ENCODE assay signal across 9 cellular contexts in the genomic region with DNA sequence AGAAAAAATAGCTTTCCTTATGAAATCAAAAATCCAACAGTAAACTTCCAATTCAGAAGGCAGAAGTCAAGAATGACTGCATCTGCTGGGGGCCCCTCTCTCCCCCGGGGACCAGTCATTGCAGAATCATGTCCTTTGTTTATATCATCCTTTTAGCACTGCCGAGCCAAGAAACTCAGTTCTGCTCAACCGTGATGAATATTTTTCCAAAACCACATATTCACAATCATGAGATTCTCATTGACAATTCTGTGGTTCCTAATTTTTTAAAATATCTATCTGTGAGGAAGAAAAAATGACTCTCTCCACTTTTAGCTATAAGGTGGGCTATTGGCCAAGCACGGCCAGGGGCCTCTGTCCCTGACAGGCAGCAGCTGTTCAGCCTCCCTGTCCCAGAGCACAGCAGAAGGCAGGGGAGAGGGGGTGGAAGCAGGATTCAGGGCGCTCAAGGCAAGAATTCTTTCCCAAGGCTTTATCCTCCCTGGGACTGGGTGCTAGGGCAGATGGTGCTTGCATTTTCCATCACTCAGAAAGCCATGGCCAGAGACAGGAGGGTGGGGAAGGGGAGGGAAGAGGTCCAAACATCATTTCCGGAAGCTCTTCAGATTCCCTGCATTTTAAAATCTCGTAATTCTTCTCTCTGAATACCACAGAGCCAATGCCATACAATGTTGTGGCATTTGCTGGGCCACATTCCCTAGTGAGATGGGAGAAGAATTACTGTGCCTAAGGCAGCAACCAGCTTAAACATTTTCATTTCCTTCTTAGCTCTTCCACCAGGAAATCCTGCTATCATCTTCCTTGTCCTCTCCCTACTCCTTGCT.
DNase-seq lines count a peak whose midpoint lies in the region; ATAC-seq and TF ChIP-seq lines count a peak whose summit lies in the region.
"Had no signal": no experiment of that assay in that cellular context is flagged by ENCODE, and none has a peak within 500 bp of the region (broad histone marks: within the 10 kb centered on the region; RNA-seq: fewer than 3 reads in every experiment).

No MANE protein-coding gene starts in this region.

- intact Hi-C loops in cardiac septum (cut with DNase I) = no loop called here

- no peak for TF ChIP-seq CTCF in WTC11 (IDR thresholded peaks at IDR 0.05)
- TF ChIP-seq CTCF in fibroblast of the aortic adventitia (IDR thresholded peaks at IDR 0.05; ENCODE audit: insufficient read depth, low read length) = no peak
- no peak for TF ChIP-seq CTCF in smooth muscle cell (IDR thresholded peaks at IDR 0.05; ENCODE audit: borderline replicate concordance, insufficient read depth, poor library complexity, severe bottlenecking)

- POLR2A ChIA-PET in WTC11 (lab: Charles Lee) = no interaction called here

- H3K4me3 ChIP-seq in fibroblast of the aortic adventitia (ENCODE audit: low read depth, low read length) = no peak overlapping the region
- H3K4me3 ChIP-seq in smooth muscle cell = no peak overlapping the region

- peaks cover 3% of the 10 kb centered on the region; the same call in 1 of the 2 replicates for H3K36me3 Mint-ChIP-seq in WTC11

- peaks cover 22% of the 10 kb centered on the region for H3K9me3 Mint-ChIP-seq in WTC11

- peak; percentile 89 for DNase-seq in HCEC 1CT
- no peak for DNase-seq in WTC11 (ENCODE audit: low spot score)
- DNase-seq in fibroblast of the aortic adventitia (ENCODE audit: low read depth) = peak; percentile 22
- DNase-seq in smooth muscle cell (lab: John Stamatoyannopoulos, UW; ENCODE audit: unreplicated experiment) = no peak
- no peak for DNase-seq in cardiac septum (ENCODE audit: low spot score)
- DNase-seq in D341Med (ENCODE audit: low spot score) = no peak
- DNase-seq: anterior cingulate cortex, NCI-H526 treated with DMSO at 0.1 percent for 48 hours had no signal

- CTCF ChIA-PET in WTC11 (lab: Charles Lee) = interaction anchor here (1.0 to 1.5 kb wide), 2 partner anchors 61 to 97 kb away, joined by 3 to 5 read pairs; no protein-coding TSS in a partner anchor

- H3K4me1 ChIP-seq in smooth muscle cell (ENCODE audit: low read depth) = peaks cover 10% of the 10 kb centered on the region

- peak overlapping the region; percentile 43 for H2AFZ ChIP-seq in smooth muscle cell (ENCODE audit: low read depth)

- H3K9me3 ChIP-seq in smooth muscle cell (replicated peaks; ENCODE audit: low read depth) = no peaks in the 10 kb centered on the region

- 41% methylated on average over 7 of the region's 7 CpGs for WGBS in smooth muscle cell (ENCODE audit: low lambda C conversion rate)

- no peak overlapping the region for H3K4me3 Mint-ChIP-seq in WTC11

- peaks cover 8% of the 10 kb centered on the region for H3K4me1 Mint-ChIP-seq in WTC11

- peak overlapping the region; percentile 56 for H3K4me2 ChIP-seq in smooth muscle cell

- H3F3A ChIP-seq in smooth muscle cell (ENCODE audit: low read depth) = no peaks in the 10 kb centered on the region

- H3K27ac Mint-ChIP-seq in WTC11 = no peak overlapping the region

- H3K79me2 ChIP-seq in smooth muscle cell (ENCODE audit: low read depth) = no peaks in the 10 kb centered on the region

- peak overlapping the region; percentile 76 for H3K27ac ChIP-seq in smooth muscle cell (ENCODE audit: low read depth)

- no peaks in the 10 kb centered on the region for H3K36me3 ChIP-seq in smooth muscle cell (ENCODE audit: low read depth)

- H4K20me1 ChIP-seq in smooth muscle cell (ENCODE audit: low read depth) = no peaks in the 10 kb centered on the region

- no peaks in the 10 kb centered on the region for H3K27me3 ChIP-seq in smooth muscle cell (ENCODE audit: low read depth)

- H3K9ac ChIP-seq in smooth muscle cell (ENCODE audit: low read depth) = peak overlapping the region; percentile 9

- H3K27me3 Mint-ChIP-seq in WTC11 (ENCODE audit: low read depth) = no peaks in the 10 kb centered on the region

- ATAC-seq in WTC11 (peak; percentile 38; the same call in 1 of the 2 replicates), HG02678 (IDR thresholded peaks at IDR 0.05; ENCODE audit: unreplicated experiment) (no peak)

TF ChIP-seq in WTC11, 78 proteins besides CTCF, POLR2A, EP300 and RAD21 (continues in another document):
- TF ChIP-seq, protein P1, sequence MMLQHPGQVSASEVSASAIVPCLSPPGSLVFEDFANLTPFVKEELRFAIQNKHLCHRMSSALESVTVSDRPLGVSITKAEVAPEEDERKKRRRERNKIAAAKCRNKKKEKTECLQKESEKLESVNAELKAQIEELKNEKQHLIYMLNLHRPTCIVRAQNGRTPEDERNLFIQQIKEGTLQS (CRISPR knock-in tag; conservative IDR thresholded peaks at IDR 0.05) = no peak
- TF ChIP-seq TEAD1 (CRISPR knock-in tag; IDR thresholded peaks at IDR 0.05) = no peak
- TF ChIP-seq, protein P2, sequence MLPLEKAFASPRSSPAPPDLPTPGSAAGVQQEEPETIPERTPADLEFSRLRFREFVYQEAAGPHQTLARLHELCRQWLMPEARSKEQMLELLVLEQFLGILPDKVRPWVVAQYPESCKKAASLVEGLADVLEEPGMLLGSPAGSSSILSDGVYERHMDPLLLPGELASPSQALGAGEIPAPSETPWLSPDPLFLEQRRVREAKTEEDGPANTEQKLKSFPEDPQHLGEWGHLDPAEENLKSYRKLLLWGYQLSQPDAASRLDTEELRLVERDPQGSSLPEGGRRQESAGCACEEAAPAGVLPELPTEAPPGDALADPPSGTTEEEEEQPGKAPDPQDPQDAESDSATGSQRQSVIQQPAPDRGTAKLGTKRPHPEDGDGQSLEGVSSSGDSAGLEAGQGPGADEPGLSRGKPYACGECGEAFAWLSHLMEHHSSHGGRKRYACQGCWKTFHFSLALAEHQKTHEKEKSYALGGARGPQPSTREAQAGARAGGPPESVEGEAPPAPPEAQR (CRISPR knock-in tag; IDR thresholded peaks at IDR 0.05) = no peak
- TF ChIP-seq, protein P3, sequence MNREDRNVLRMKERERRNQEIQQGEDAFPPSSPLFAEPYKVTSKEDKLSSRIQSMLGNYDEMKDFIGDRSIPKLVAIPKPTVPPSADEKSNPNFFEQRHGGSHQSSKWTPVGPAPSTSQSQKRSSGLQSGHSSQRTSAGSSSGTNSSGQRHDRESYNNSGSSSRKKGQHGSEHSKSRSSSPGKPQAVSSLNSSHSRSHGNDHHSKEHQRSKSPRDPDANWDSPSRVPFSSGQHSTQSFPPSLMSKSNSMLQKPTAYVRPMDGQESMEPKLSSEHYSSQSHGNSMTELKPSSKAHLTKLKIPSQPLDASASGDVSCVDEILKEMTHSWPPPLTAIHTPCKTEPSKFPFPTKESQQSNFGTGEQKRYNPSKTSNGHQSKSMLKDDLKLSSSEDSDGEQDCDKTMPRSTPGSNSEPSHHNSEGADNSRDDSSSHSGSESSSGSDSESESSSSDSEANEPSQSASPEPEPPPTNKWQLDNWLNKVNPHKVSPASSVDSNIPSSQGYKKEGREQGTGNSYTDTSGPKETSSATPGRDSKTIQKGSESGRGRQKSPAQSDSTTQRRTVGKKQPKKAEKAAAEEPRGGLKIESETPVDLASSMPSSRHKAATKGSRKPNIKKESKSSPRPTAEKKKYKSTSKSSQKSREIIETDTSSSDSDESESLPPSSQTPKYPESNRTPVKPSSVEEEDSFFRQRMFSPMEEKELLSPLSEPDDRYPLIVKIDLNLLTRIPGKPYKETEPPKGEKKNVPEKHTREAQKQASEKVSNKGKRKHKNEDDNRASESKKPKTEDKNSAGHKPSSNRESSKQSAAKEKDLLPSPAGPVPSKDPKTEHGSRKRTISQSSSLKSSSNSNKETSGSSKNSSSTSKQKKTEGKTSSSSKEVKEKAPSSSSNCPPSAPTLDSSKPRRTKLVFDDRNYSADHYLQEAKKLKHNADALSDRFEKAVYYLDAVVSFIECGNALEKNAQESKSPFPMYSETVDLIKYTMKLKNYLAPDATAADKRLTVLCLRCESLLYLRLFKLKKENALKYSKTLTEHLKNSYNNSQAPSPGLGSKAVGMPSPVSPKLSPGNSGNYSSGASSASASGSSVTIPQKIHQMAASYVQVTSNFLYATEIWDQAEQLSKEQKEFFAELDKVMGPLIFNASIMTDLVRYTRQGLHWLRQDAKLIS (CRISPR knock-in tag; IDR thresholded peaks at IDR 0.05; ENCODE audit: borderline replicate concordance) = no peak
- no peak for TF ChIP-seq NR3C1 (CRISPR knock-in tag; conservative IDR thresholded peaks at IDR 0.05; ENCODE audit: low read depth)
- TF ChIP-seq, protein P4, sequence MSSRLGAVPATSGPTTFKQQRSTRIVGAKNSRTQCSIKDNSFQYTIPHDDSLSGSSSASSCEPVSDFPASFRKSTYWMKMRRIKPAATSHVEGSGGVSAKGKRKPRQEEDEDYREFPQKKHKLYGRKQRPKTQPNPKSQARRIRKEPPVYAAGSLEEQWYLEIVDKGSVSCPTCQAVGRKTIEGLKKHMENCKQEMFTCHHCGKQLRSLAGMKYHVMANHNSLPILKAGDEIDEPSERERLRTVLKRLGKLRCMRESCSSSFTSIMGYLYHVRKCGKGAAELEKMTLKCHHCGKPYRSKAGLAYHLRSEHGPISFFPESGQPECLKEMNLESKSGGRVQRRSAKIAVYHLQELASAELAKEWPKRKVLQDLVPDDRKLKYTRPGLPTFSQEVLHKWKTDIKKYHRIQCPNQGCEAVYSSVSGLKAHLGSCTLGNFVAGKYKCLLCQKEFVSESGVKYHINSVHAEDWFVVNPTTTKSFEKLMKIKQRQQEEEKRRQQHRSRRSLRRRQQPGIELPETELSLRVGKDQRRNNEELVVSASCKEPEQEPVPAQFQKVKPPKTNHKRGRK (CRISPR knock-in tag; IDR thresholded peaks at IDR 0.05; ENCODE audit: borderline replicate concordance) = no peak
- no peak for TF ChIP-seq CBFB (CRISPR knock-in tag; IDR thresholded peaks at IDR 0.05; ENCODE audit: low read depth)
- TF ChIP-seq HMGA2 (CRISPR knock-in tag; IDR thresholded peaks at IDR 0.05) = no peak
- TF ChIP-seq JUN (CRISPR knock-in tag; IDR thresholded peaks at IDR 0.05) = no peak

Comparison
In these comparisons a context has a peak if more than half of its experiments do, and no peak if none do; other contexts are left out.
1. DNase-seq: peak in HCEC 1CT (single experiment) and fibroblast of the aortic adventitia (single experiment); none in WTC11 (single experiment), smooth muscle cell (single experiment), cardiac septum (single experiment) and D341Med (single experiment).